ENCODE assay signal across 10 cellular contexts in the genomic region with DNA sequence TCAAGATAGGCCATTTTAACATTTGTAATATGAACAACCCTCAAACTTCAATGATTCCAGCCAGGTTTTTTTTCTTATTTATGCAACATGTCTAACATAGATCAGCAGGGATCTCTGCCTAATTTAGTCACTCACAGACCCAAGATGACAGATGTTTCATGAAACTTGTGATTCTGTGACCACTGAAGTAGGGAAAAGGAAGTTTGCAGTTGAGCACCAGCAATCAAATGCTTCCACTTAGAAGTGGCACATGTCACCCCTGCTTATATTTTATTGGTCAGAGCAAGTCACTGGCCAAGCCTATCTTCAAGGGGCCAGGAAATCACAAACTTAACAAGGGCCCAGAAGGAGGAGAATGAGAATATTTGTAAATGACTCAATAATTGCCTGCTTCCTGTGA.
DNase-seq lines count a peak whose midpoint lies in the region; ATAC-seq and TF ChIP-seq lines count a peak whose summit lies in the region.
"Had no signal": no experiment of that assay in that cellular context is flagged by ENCODE, and none has a peak within 500 bp of the region (broad histone marks: within the 10 kb centered on the region; RNA-seq: fewer than 3 reads in every experiment).

No MANE protein-coding gene starts in this region.

- no peaks in the 10 kb centered on the region for H3K27me3 Mint-ChIP-seq in activated CD4-positive, alpha-beta T cell treated with anti-CD3 and anti-CD28 coated beads for 36 hours
- H3K27me3 Mint-ChIP-seq in activated CD4-positive, alpha-beta T cell treated with anti-CD3 and anti-CD28 coated beads, Interleukin-2, amount 10 ng/mL, durations not matched to agents 24 days and 14 days = no peaks in the 10 kb centered on the region

- H3K4me3 Mint-ChIP-seq in activated CD4-positive, alpha-beta T cell treated with anti-CD3 and anti-CD28 coated beads for 36 hours = no peak overlapping the region
- H3K4me3 Mint-ChIP-seq in activated CD4-positive, alpha-beta T cell treated with anti-CD3 and anti-CD28 coated beads, Interleukin-2, amount 10 ng/mL, durations not matched to agents 24 days and 14 days = no peak overlapping the region

- ATAC-seq in activated CD4-positive, alpha-beta T cell treated with anti-CD3 and anti-CD28 coated beads for 36 hours = peak; percentile 27
- ATAC-seq in GM21825 (IDR thresholded peaks at IDR 0.05; ENCODE audit: unreplicated experiment) (peak; percentile 96), HG03469 (IDR thresholded peaks at IDR 0.05; ENCODE audit: unreplicated experiment) (peak; percentile 82)

- TF ChIP-seq RAD21 in SK-N-SH (IDR thresholded peaks at IDR 0.05; ENCODE audit: low read length) = no peak

- no peak overlapping the region for H2AFZ ChIP-seq in SK-N-SH (ENCODE audit: low read depth)

- no peaks in the 10 kb centered on the region for H3K36me3 Mint-ChIP-seq in activated CD4-positive, alpha-beta T cell treated with anti-CD3 and anti-CD28 coated beads for 36 hours (ENCODE audit: low read depth)
- peaks cover 5% of the 10 kb centered on the region for H3K36me3 Mint-ChIP-seq in activated CD4-positive, alpha-beta T cell treated with anti-CD3 and anti-CD28 coated beads, Interleukin-2, amount 10 ng/mL, durations not matched to agents 24 days and 14 days (ENCODE audit: low read depth)

- H3F3A ChIP-seq in SK-N-SH (replicated peaks; ENCODE audit: insufficient read depth) = no peaks in the 10 kb centered on the region

- TF ChIP-seq EP300 in SK-N-SH (IDR thresholded peaks at IDR 0.05; ENCODE audit: borderline replicate concordance in 1 of 2, low read depth in 1 of 2, low read length in 1 of 2) = no peak

- CTCF ChIA-PET in activated CD4-positive, alpha-beta T cell treated with anti-CD3 and anti-CD28 coated beads for 36 hours (lab: Charles Lee) = no interaction called here
- CTCF ChIA-PET in SK-N-SH (lab: Yijun Ruan, JAX) = no interaction called here

- no peak overlapping the region for H3K4me2 ChIP-seq in SK-N-SH

- intact Hi-C loops in activated CD4-positive, alpha-beta T cell treated with anti-CD3 and anti-CD28 coated beads for 36 hours (cut with DNase I, micrococcal nuclease) = no loop called here
- intact Hi-C loops in activated CD4-positive, alpha-beta T cell treated with anti-CD3 and anti-CD28 coated beads, Interleukin-2, amount 10 ng/mL, durations not matched to agents 24 days and 14 days (cut with micrococcal nuclease) = no loop called here
- intact Hi-C loops in spleen (cut with DNase I; ENCODE audit: low total_unique reads) = no loop called here

- no peaks in the 10 kb centered on the region for H3K9me2 ChIP-seq in SK-N-SH

- DNase-seq in activated CD4-positive, alpha-beta T cell treated with anti-CD3 and anti-CD28 coated beads for 36 hours = no peak
- DNase-seq in activated CD4-positive, alpha-beta T cell treated with anti-CD3 and anti-CD28 coated beads, Interleukin-2, amount 10 ng/mL, durations not matched to agents 24 days and 14 days = no peak
- no peak for DNase-seq in spleen
- DNase-seq in NCI-H774 (lab: John Stamatoyannopoulos, UW) = no peak
- no peak for DNase-seq in occipital lobe (lab: John Stamatoyannopoulos, UW)
- DNase-seq in SK-N-SH = no peak
- DNase-seq: activated naive CD4-positive, alpha-beta T cell treated with Interleukin-2 at 50 U/mL for 16 hours; esophagus squamous epithelium had no signal

- H3K36me3 ChIP-seq in spleen = no peaks in the 10 kb centered on the region
- H3K36me3 ChIP-seq in SK-N-SH (replicated peaks in 1 of 2; ENCODE audit: control insufficient read depth in 1 of 2, insufficient read depth in 2 of 2, low read length in 1 of 2) = no peaks in the 10 kb centered on the region
- H3K36me3 ChIP-seq: esophagus squamous epithelium had no signal

- H3K27ac Mint-ChIP-seq in activated CD4-positive, alpha-beta T cell treated with anti-CD3 and anti-CD28 coated beads for 36 hours = no peak overlapping the region
- H3K27ac Mint-ChIP-seq in activated CD4-positive, alpha-beta T cell treated with anti-CD3 and anti-CD28 coated beads, Interleukin-2, amount 10 ng/mL, durations not matched to agents 24 days and 14 days = no peak overlapping the region

- H4K20me1 ChIP-seq in SK-N-SH (ENCODE audit: insufficient read depth) = no peaks in the 10 kb centered on the region

- POLR2A ChIA-PET in activated CD4-positive, alpha-beta T cell treated with anti-CD3 and anti-CD28 coated beads for 36 hours (lab: Charles Lee) = no interaction called here
- POLR2A ChIA-PET in SK-N-SH (lab: Yijun Ruan, JAX) = no interaction called here

- TF ChIP-seq POLR2A in spleen (IDR thresholded peaks at IDR 0.05) = no peak

- H3K27me3 ChIP-seq in spleen (replicated peaks in 1 of 7) (no peaks in the 10 kb centered on the region), SK-N-SH (ENCODE audit: insufficient read depth) (no peaks in the 10 kb centered on the region)
- H3K27me3 ChIP-seq: esophagus squamous epithelium had no signal

- H3K4me3 ChIP-seq in spleen (no peak overlapping the region), SK-N-SH (ENCODE audit: low read depth in 2 of 2, low read length in 1 of 2) (no peak overlapping the region)
- H3K4me3 ChIP-seq: esophagus squamous epithelium had no signal

- peak overlapping the region in 7 of 8 donors; percentile 48 to 76 (median 59) for H3K27ac ChIP-seq in spleen
- no peak overlapping the region for H3K27ac ChIP-seq in SK-N-SH (ENCODE audit: low read depth in 2 of 2, low read length in 1 of 2)
- H3K27ac ChIP-seq: esophagus squamous epithelium had no signal

- H3K4me1 ChIP-seq in spleen (peaks cover 0 to 48% (median 16%) of the 10 kb centered on the region in 6 donors), SK-N-SH (ENCODE audit: control insufficient read depth in 1 of 2, insufficient read depth in 2 of 2, low read depth in 1 of 2, low read length in 1 of 2) (peaks cover 0 to 2% of the 10 kb centered on the region in 2 experiments; a peak in 2 of 4 replicates)
- H3K4me1 ChIP-seq: esophagus squamous epithelium had no signal

- TF ChIP-seq CTCF in spleen (IDR thresholded peaks at IDR 0.05 in 8 of 11, conservative IDR thresholded peaks at IDR 0.05 in 3 of 11) = no peak
- TF ChIP-seq CTCF in SK-N-SH (IDR thresholded peaks at IDR 0.05) = no peak

- H3K9me3 ChIP-seq in spleen = peaks cover 0 to 10% (median 7%) of the 10 kb centered on the region in 8 donors
- H3K9me3 ChIP-seq in SK-N-SH = no peaks in the 10 kb centered on the region

- H3K79me2 ChIP-seq in SK-N-SH (ENCODE audit: insufficient read depth) = no peaks in the 10 kb centered on the region

- no peaks in the 10 kb centered on the region for H3K9me3 Mint-ChIP-seq in activated CD4-positive, alpha-beta T cell treated with anti-CD3 and anti-CD28 coated beads for 36 hours (ENCODE audit: low read depth)
- peaks cover 12% of the 10 kb centered on the region for H3K9me3 Mint-ChIP-seq in activated CD4-positive, alpha-beta T cell treated with anti-CD3 and anti-CD28 coated beads, Interleukin-2, amount 10 ng/mL, durations not matched to agents 24 days and 14 days

- H3K4me1 Mint-ChIP-seq in activated CD4-positive, alpha-beta T cell treated with anti-CD3 and anti-CD28 coated beads for 36 hours = peaks cover 22% of the 10 kb centered on the region
- peaks cover 31% of the 10 kb centered on the region for H3K4me1 Mint-ChIP-seq in activated CD4-positive, alpha-beta T cell treated with anti-CD3 and anti-CD28 coated beads, Interleukin-2, amount 10 ng/mL, durations not matched to agents 24 days and 14 days

- H3K9ac ChIP-seq in SK-N-SH = no peak overlapping the region

TF ChIP-seq in SK-N-SH, 30 proteins besides CTCF, POLR2A, EP300 and RAD21:
- TF ChIP-seq FOXM1 (IDR thresholded peaks at IDR 0.05; ENCODE audit: low read depth) = no peak

Comparison
In these comparisons a context has a peak if more than half of its experiments do, and no peak if none do; other contexts are left out.
1. ATAC-seq: peak in every context shown above with its lines; median percentile 96 in GM21825; 82 in HG03469; 27 in activated CD4-positive, alpha-beta T cell treated with anti-CD3 and anti-CD28 coated beads for 36 hours.
2. H3K27ac ChIP-seq: peak in spleen (7 of 8); none in SK-N-SH (0 of 2).